17 cellular contexts compared by ENCODE assay signal in the genomic region with DNA sequence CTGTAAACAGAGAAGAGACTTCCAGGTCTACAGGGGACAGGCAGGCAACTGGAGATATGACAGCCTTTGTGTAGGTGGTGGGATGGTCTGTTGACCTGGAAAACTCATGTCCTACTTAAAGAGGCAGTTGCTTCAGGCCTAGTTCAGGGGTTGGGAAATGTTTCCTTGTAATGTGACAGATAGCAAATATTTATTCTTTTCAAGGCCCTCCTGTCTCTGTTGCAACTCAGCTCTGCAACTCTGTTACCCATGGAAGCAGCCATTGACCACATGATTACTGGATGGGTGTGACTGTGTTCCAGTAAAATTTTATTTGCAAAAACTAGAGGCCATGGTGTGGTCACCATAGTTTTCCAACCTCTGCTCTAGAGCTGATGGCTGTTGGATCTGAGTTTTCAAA.
DNase-seq lines count a peak whose midpoint lies in the region; ATAC-seq and TF ChIP-seq lines count a peak whose summit lies in the region.
"Had no signal": no experiment of that assay in that cellular context is flagged by ENCODE, and none has a peak within 500 bp of the region (broad histone marks: within the 10 kb centered on the region; RNA-seq: fewer than 3 reads in every experiment).

No MANE protein-coding gene starts in this region.

- CTCF ChIA-PET in IMR-90 (lab: Yijun Ruan, JAX) (interaction anchor here (0.5 kb wide), 1 partner anchor 280 kb away, joined by 3 read pairs; no protein-coding TSS in a partner anchor), RWPE1 (lab: Yijun Ruan, JAX) (no interaction called here)

- POLR2A ChIA-PET in IMR-90 (lab: Charles Lee; ENCODE audit: unreplicated experiment), result no interaction called here
- POLR2A ChIA-PET in RWPE1 (lab: Yijun Ruan, JAX; ENCODE audit: low non-redundant PET), result no interaction called here

- no peak overlapping the region for H3K14ac ChIP-seq in IMR-90 (replicated peaks; ENCODE audit: low read depth, low read length)

- H3K9me3 ChIP-seq in IMR-90 (ENCODE audit: control insufficient read depth, insufficient read depth, low read length), result peaks cover 3% of the 10 kb centered on the region
- no peaks in the 10 kb centered on the region for H3K9me3 ChIP-seq in colonic mucosa
- H3K9me3 ChIP-seq in mucosa of descending colon, result peaks cover 4% of the 10 kb centered on the region

- H3K27me3 ChIP-seq in IMR-90 (ENCODE audit: control insufficient read depth, insufficient read depth, low read length) (no peaks in the 10 kb centered on the region), colonic mucosa (no peaks in the 10 kb centered on the region)

- H3K56ac ChIP-seq in IMR-90 (ENCODE audit: extremely low read depth, insufficient read depth, low read length), result no peak overlapping the region

- ATAC-seq in IMR-90 (ENCODE audit: low read depth) (peak; percentile 40; the same call in 1 of the 2 replicates), mucosa of descending colon (peak; percentile 78), HG03097 (IDR thresholded peaks at IDR 0.05; ENCODE audit: low FRiP score, unreplicated experiment) (no peak)

- no TSS peak for BruUV-seq in IMR-90 (replicated peaks; lab: Mats Ljungman, UMichigan)

- H2AK9ac ChIP-seq in IMR-90 (replicated peaks; ENCODE audit: low read depth, low read length, poor library complexity), result no peak overlapping the region

- no peaks in the 10 kb centered on the region for H3K9me1 ChIP-seq in IMR-90 (ENCODE audit: insufficient read depth, low read length)

- H4K20me1 ChIP-seq in IMR-90 (ENCODE audit: insufficient read depth, low read length), result no peaks in the 10 kb centered on the region

- no peak overlapping the region for H3K23ac ChIP-seq in IMR-90 (ENCODE audit: low read depth, low read length)

- H3K27ac ChIP-seq in IMR-90 (ENCODE audit: insufficient read depth, low read length) (no peak overlapping the region), colonic mucosa (no peak overlapping the region), RWPE1 (no peak overlapping the region)

- no peak overlapping the region for H2AK5ac ChIP-seq in IMR-90 (ENCODE audit: low read depth, low read length)

- H3K79me1 ChIP-seq in IMR-90 (ENCODE audit: low read depth in 1 of 2, low read length in 2 of 2), result no peaks in the 10 kb centered on the region

- intact Hi-C loops in IMR-90 (cut with micrococcal nuclease) (no loop called here), colonic mucosa (cut with DNase I) (no loop called here), mucosa of descending colon (cut with DNase I, micrococcal nuclease) (no loop called here)

- H2BK5ac ChIP-seq in IMR-90 (ENCODE audit: low read depth, low read length, poor library complexity, severe bottlenecking), result no peak overlapping the region

- H3K4me1 ChIP-seq in IMR-90 (ENCODE audit: control insufficient read depth, insufficient read depth, low read length), result no peaks in the 10 kb centered on the region; the same call in 1 of the 2 replicates
- H3K4me1 ChIP-seq in colonic mucosa, result peaks cover 6% of the 10 kb centered on the region
- H3K4me1 ChIP-seq in mucosa of descending colon (ENCODE audit: low read depth), result no peaks in the 10 kb centered on the region

- H4K5ac ChIP-seq in IMR-90 (ENCODE audit: low read depth, low read length), result no peak overlapping the region

- H3K9ac ChIP-seq in IMR-90 (ENCODE audit: low read depth, low read length) (no peak overlapping the region), colonic mucosa (ENCODE audit: low read depth in 2 of 2, low read length in 2 of 2) (no peak overlapping the region)
- H3K9ac ChIP-seq: SK-N-SH had no signal

- H3K4ac ChIP-seq in IMR-90 (ENCODE audit: low read depth, low read length), result no peak overlapping the region

- no peak for TF ChIP-seq CTCF in IMR-90 (conservative IDR thresholded peaks at IDR 0.05; ENCODE audit: low read depth, low read length)
- TF ChIP-seq CTCF in colonic mucosa (IDR thresholded peaks at IDR 0.05), result no peak
- TF ChIP-seq CTCF in mucosa of descending colon (IDR thresholded peaks at IDR 0.05), result no peak
- no peak for TF ChIP-seq CTCF in RWPE1 (conservative IDR thresholded peaks at IDR 0.05; ENCODE audit: low read depth)

- no peaks in the 10 kb centered on the region for H3K36me3 ChIP-seq in IMR-90 (ENCODE audit: control insufficient read depth, insufficient read depth, low read length)
- no peaks in the 10 kb centered on the region for H3K36me3 ChIP-seq in colonic mucosa
- no peaks in the 10 kb centered on the region for H3K36me3 ChIP-seq in mucosa of descending colon (ENCODE audit: low read depth)

- in situ Hi-C loops in IMR-90 (cut with MboI; ENCODE audit: low sequenced_read_pairs), result no loop called here

- H3K4me2 ChIP-seq in IMR-90 (ENCODE audit: low read depth, low read length), result no peak overlapping the region
- H3K4me2 ChIP-seq: SK-N-SH had no signal

- no peak overlapping the region for H2BK120ac ChIP-seq in IMR-90 (ENCODE audit: low read depth, low read length)

- H3K4me3 ChIP-seq in IMR-90 (ENCODE audit: insufficient read depth, low read depth, low read length), result no peak overlapping the region
- H3K4me3 ChIP-seq in colonic mucosa, result no peak overlapping the region
- no peak overlapping the region for H3K4me3 ChIP-seq in mucosa of descending colon

- TF ChIP-seq RAD21 in IMR-90 (IDR thresholded peaks at IDR 0.05; ENCODE audit: low read length), result no peak

- no peak overlapping the region for H3K18ac ChIP-seq in IMR-90 (ENCODE audit: low read depth, low read length)

- no peak overlapping the region for H2BK20ac ChIP-seq in IMR-90 (ENCODE audit: low read depth, low read length)

- no peak overlapping the region for H2AFZ ChIP-seq in IMR-90 (replicated peaks; ENCODE audit: low read length, poor library complexity)

- H4K8ac ChIP-seq in IMR-90 (ENCODE audit: low read depth in 2 of 2, low read length in 2 of 2), result no peak overlapping the region

- dilution Hi-C loops in IMR-90 (cut with HindIII; ENCODE audit: low sequenced_read_pairs, unreplicated experiment), result no loop called here

- no peak overlapping the region for H2BK15ac ChIP-seq in IMR-90 (ENCODE audit: low read depth, low read length)

- no peak overlapping the region for H4K91ac ChIP-seq in IMR-90 (ENCODE audit: insufficient read depth, low read depth, low read length)

- TF ChIP-seq POLR2A in IMR-90 (IDR thresholded peaks at IDR 0.05; ENCODE audit: low read depth, low read length), result no peak

- DNase-seq in IMR-90, result no peak
- peak; percentile 31 for DNase-seq in colonic mucosa
- DNase-seq in iris pigment epithelial cell (ENCODE audit: low read depth), result peak; percentile 67
- DNase-seq in mucosa of descending colon, result peak in 1 of 3 donors; percentile 27
- DNase-seq in SHP77 (lab: John Stamatoyannopoulos, UW), result no peak
- DNase-seq in RWPE1 (ENCODE audit: low spot score), result no peak
- no peak for DNase-seq in activated CD4-positive, alpha-beta T cell treated with anti-CD3 and anti-CD28 coated beads, Interleukin-2, amount 50 U/mL, for 1 hour
- DNase-seq: ACHN; CD4-positive, CD25-positive, alpha-beta regulatory T cell; DMS79; H7; NCI-H1105 treated with DMSO at 0.1 percent for 48 hours; NCI-H1694 treated with DMSO at 0.1 percent for 48 hours; NCI-H774; Right ventricle myocardium superior; SK-N-SH had no signal

TF ChIP-seq in IMR-90, 13 proteins besides CTCF, POLR2A, EP300 and RAD21:
- TF ChIP-seq MAFK (IDR thresholded peaks at IDR 0.05; ENCODE audit: low read depth, low read length) (no peak), RFX5 (IDR thresholded peaks at IDR 0.05; ENCODE audit: low read depth, low read length) (no peak), MAZ (IDR thresholded peaks at IDR 0.05; ENCODE audit: borderline replicate concordance, low read depth, low read length) (no peak), FOS (IDR thresholded peaks at IDR 0.05; ENCODE audit: low read depth, low read length) (no peak)
- TF ChIP-seq, protein P1, sequence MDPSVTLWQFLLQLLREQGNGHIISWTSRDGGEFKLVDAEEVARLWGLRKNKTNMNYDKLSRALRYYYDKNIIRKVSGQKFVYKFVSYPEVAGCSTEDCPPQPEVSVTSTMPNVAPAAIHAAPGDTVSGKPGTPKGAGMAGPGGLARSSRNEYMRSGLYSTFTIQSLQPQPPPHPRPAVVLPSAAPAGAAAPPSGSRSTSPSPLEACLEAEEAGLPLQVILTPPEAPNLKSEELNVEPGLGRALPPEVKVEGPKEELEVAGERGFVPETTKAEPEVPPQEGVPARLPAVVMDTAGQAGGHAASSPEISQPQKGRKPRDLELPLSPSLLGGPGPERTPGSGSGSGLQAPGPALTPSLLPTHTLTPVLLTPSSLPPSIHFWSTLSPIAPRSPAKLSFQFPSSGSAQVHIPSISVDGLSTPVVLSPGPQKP (IDR thresholded peaks at IDR 0.05; ENCODE audit: borderline replicate concordance, low read depth, low read length), result no peak

Comparison
In these comparisons a context has a peak if more than half of its experiments do, and no peak if none do; other contexts are left out.
1. DNase-seq: peak in colonic mucosa (single experiment) and iris pigment epithelial cell (single experiment); none in IMR-90 (single experiment), SHP77 (0 of 2), RWPE1 (single experiment) and activated CD4-positive, alpha-beta T cell treated with anti-CD3 and anti-CD28 coated beads, Interleukin-2, amount 50 U/mL, for 1 hour (single experiment).